ENCODE assay signal across 16 cellular contexts in genomic region chr3:187852842-187853727, GRCh38.
A peak's percentile ranks its signal among the peaks of the same experiment; 100 is the strongest.
DNase-seq lines count a peak whose midpoint lies in the region; ATAC-seq, FAIRE-seq and TF ChIP-seq lines count a peak whose summit lies in the region.
"Had no signal": no experiment of that assay in that cellular context is flagged by ENCODE, and none has a peak within 500 bp of the region (broad histone marks: within the 10 kb centered on the region; RNA-seq: fewer than 3 reads in every experiment).

No MANE protein-coding gene starts in this region.

- H3K27me3 ChIP-seq in subcutaneous abdominal adipose tissue (ENCODE audit: control insufficient read depth in 5 of 5, insufficient read depth in 4 of 5, low read length in 5 of 5) = no peaks in the 10 kb centered on the region
- H3K27me3 ChIP-seq: pancreas had no signal

- H3K4me3 ChIP-seq in kidney (ENCODE audit: low read length in 2 of 2) = no peak overlapping the region
- no peak overlapping the region for H3K4me3 ChIP-seq in subcutaneous abdominal adipose tissue (ENCODE audit: low read depth in 1 of 5, low read length in 5 of 5)
- H3K4me3 ChIP-seq: pancreas, thoracic aorta had no signal

- no peak overlapping the region for H3K9ac ChIP-seq in kidney (ENCODE audit: low read length in 2 of 2)
- no peak overlapping the region for H3K9ac ChIP-seq in subcutaneous abdominal adipose tissue (ENCODE audit: low read length in 5 of 5)

- H3K9me3 Mint-ChIP-seq in activated T-cell treated with anti-CD3 and anti-CD28 coated beads, Interleukin-2, amount 50 U/mL, for 4 hours = peaks cover 3% of the 10 kb centered on the region
- H3K9me3 Mint-ChIP-seq in activated T-helper 17 cell treated with anti-CD3 and anti-CD28 coated beads, Interleukin-2, amount 50 U/mL, for 72 hours = peaks cover 3% of the 10 kb centered on the region
- peaks cover 33% of the 10 kb centered on the region for H3K9me3 Mint-ChIP-seq in WTC11

- H3K4me1 Mint-ChIP-seq in activated T-cell treated with anti-CD3 and anti-CD28 coated beads, Interleukin-2, amount 50 U/mL, for 4 hours (ENCODE audit: low read depth) = no peaks in the 10 kb centered on the region
- peaks cover 15% of the 10 kb centered on the region for H3K4me1 Mint-ChIP-seq in activated T-helper 17 cell treated with anti-CD3 and anti-CD28 coated beads, Interleukin-2, amount 50 U/mL, for 72 hours
- no peaks in the 10 kb centered on the region for H3K4me1 Mint-ChIP-seq in WTC11

- peak overlapping the region; percentile 29 for H3K27ac Mint-ChIP-seq in activated T-helper 17 cell treated with anti-CD3 and anti-CD28 coated beads, Interleukin-2, amount 50 U/mL, for 72 hours
- H3K27ac Mint-ChIP-seq in WTC11 = no peak overlapping the region

- TF ChIP-seq CTCF in kidney (IDR thresholded peaks at IDR 0.05; ENCODE audit: borderline replicate concordance, extremely low read depth, insufficient read depth) (no peak), WTC11 (IDR thresholded peaks at IDR 0.05) (no peak)

- H3K36me3 ChIP-seq in kidney (ENCODE audit: control insufficient read depth in 1 of 2, insufficient read depth in 2 of 2, low read length in 2 of 2) (no peaks in the 10 kb centered on the region), subcutaneous abdominal adipose tissue (ENCODE audit: control insufficient read depth in 5 of 5, insufficient read depth in 5 of 5, low read length in 5 of 5) (no peaks in the 10 kb centered on the region)
- H3K36me3 ChIP-seq: pancreas, thoracic aorta had no signal

- H3K4me1 ChIP-seq in kidney (ENCODE audit: control insufficient read depth in 1 of 2, insufficient read depth in 1 of 2, low read depth in 1 of 2, low read length in 2 of 2) (peaks cover 2 to 5% of the 10 kb centered on the region in 2 donors), subcutaneous abdominal adipose tissue (ENCODE audit: control insufficient read depth in 5 of 5, insufficient read depth in 5 of 5, low read length in 5 of 5) (peaks cover 0 to 41% (median 24%) of the 10 kb centered on the region in 5 donors)
- H3K4me1 ChIP-seq: pancreas had no signal

- POLR2A ChIA-PET in WTC11 (lab: Charles Lee) = no interaction called here

- H3K9me3 ChIP-seq in kidney (ENCODE audit: control insufficient read depth in 1 of 2, low read length in 2 of 2) (no peaks in the 10 kb centered on the region), subcutaneous abdominal adipose tissue (ENCODE audit: control insufficient read depth in 5 of 5, low read length in 5 of 5) (no peaks in the 10 kb centered on the region)
- H3K9me3 ChIP-seq: pancreas, thoracic aorta had no signal

- H3K27me3 Mint-ChIP-seq in activated T-cell treated with anti-CD3 and anti-CD28 coated beads, Interleukin-2, amount 50 U/mL, for 4 hours (ENCODE audit: low read depth) = no peaks in the 10 kb centered on the region
- no peaks in the 10 kb centered on the region for H3K27me3 Mint-ChIP-seq in activated T-helper 17 cell treated with anti-CD3 and anti-CD28 coated beads, Interleukin-2, amount 50 U/mL, for 72 hours
- H3K27me3 Mint-ChIP-seq in WTC11 (ENCODE audit: low read depth) = no peaks in the 10 kb centered on the region; the same call in 1 of the 2 replicates

- DNase-seq in activated T-cell treated with anti-CD3 and anti-CD28 coated beads, Interleukin-2, amount 50 U/mL, for 4 hours = no peak
- DNase-seq in activated T-cell treated with anti-CD3 and anti-CD28 coated beads, Interleukin-2, amount 50 U/mL, for 1 hour = no peak
- DNase-seq in kidney (no peak), WTC11 (ENCODE audit: low spot score) (no peak)
- DNase-seq: foreskin fibroblast; midbrain; NCI-H1105 treated with DMSO at 0.1 percent for 48 hours; NCI-H446; pancreas; stimulated activated CD4-positive, alpha-beta T cell treated with anti-CD3 and anti-CD28 coated beads, Interleukin-12 subunit alpha, Interleukin-12 subunit beta, amount 100 ng/mL, for 4 hours had no signal

- intact Hi-C loops in kidney (cut with DNase I) = no loop called here

- CTCF ChIA-PET in WTC11 (lab: Charles Lee) = no interaction called here

- no peaks in the 10 kb centered on the region for H3K36me3 Mint-ChIP-seq in activated T-cell treated with anti-CD3 and anti-CD28 coated beads, Interleukin-2, amount 50 U/mL, for 4 hours (ENCODE audit: insufficient read depth)
- no peaks in the 10 kb centered on the region for H3K36me3 Mint-ChIP-seq in activated T-helper 17 cell treated with anti-CD3 and anti-CD28 coated beads, Interleukin-2, amount 50 U/mL, for 72 hours (ENCODE audit: low read depth)
- H3K36me3 Mint-ChIP-seq in WTC11 = peaks cover 17% of the 10 kb centered on the region

- H3K27ac ChIP-seq in kidney (ENCODE audit: low read depth in 2 of 2, low read length in 2 of 2) (peak overlapping the region; percentile 19 to 23), subcutaneous abdominal adipose tissue (ENCODE audit: low read depth, low read length) (peak overlapping the region; percentile 9)
- H3K27ac ChIP-seq: pancreas, thoracic aorta had no signal

- H3K4me3 Mint-ChIP-seq in activated T-cell treated with anti-CD3 and anti-CD28 coated beads, Interleukin-2, amount 50 U/mL, for 4 hours = no peak overlapping the region
- no peak overlapping the region for H3K4me3 Mint-ChIP-seq in activated T-helper 17 cell treated with anti-CD3 and anti-CD28 coated beads, Interleukin-2, amount 50 U/mL, for 72 hours
- H3K4me3 Mint-ChIP-seq in WTC11 = no peak overlapping the region

- peak; percentile 23 to 38 for ATAC-seq in activated T-cell treated with anti-CD3 and anti-CD28 coated beads, Interleukin-2, amount 50 U/mL, for 4 hours
- ATAC-seq in activated T-helper 17 cell treated with anti-CD3 and anti-CD28 coated beads, Interleukin-2, amount 50 U/mL, for 72 hours (replicated peaks) = peak; percentile 84
- no peak for ATAC-seq in WTC11
- ATAC-seq in HG02970 (IDR thresholded peaks at IDR 0.05; ENCODE audit: low FRiP score, unreplicated experiment) = no peak
- ATAC-seq in GM19397 (IDR thresholded peaks at IDR 0.05; ENCODE audit: unreplicated experiment) = no peak

- no peak for FAIRE-seq in kidney (lab: Jason Lieb, UNC)
- FAIRE-seq: D721Med, pancreas had no signal

TF ChIP-seq in WTC11, 78 proteins besides CTCF, POLR2A, EP300 and RAD21 (continues in another document):
- TF ChIP-seq STAT6 (CRISPR knock-in tag; conservative IDR thresholded peaks at IDR 0.05; ENCODE audit: low read depth) (no peak), FOXP4 (CRISPR knock-in tag; IDR thresholded peaks at IDR 0.05) (no peak), ZNF263 (CRISPR knock-in tag; IDR thresholded peaks at IDR 0.05; ENCODE audit: low read depth) (no peak), GABPB1 (CRISPR knock-in tag; IDR thresholded peaks at IDR 0.05) (no peak), OVOL2 (CRISPR knock-in tag; IDR thresholded peaks at IDR 0.05; ENCODE audit: borderline replicate concordance) (no peak), ZNF121 (CRISPR knock-in tag; IDR thresholded peaks at IDR 0.05) (no peak), MAX (CRISPR knock-in tag; IDR thresholded peaks at IDR 0.05) (no peak), MXD4 (CRISPR knock-in tag; IDR thresholded peaks at IDR 0.05; ENCODE audit: borderline replicate concordance) (no peak), E2F1 (CRISPR knock-in tag; IDR thresholded peaks at IDR 0.05) (no peak)

Comparison
In these comparisons a context has a peak if more than half of its experiments do, and no peak if none do; other contexts are left out.
1. ATAC-seq: peak in activated T-cell treated with anti-CD3 and anti-CD28 coated beads, Interleukin-2, amount 50 U/mL, for 4 hours (2 of 2) and activated T-helper 17 cell treated with anti-CD3 and anti-CD28 coated beads, Interleukin-2, amount 50 U/mL, for 72 hours (single experiment); none in WTC11 (single experiment), HG02970 (single experiment) and GM19397 (single experiment).